8 cellular contexts compared by ENCODE assay signal in the genomic region with DNA sequence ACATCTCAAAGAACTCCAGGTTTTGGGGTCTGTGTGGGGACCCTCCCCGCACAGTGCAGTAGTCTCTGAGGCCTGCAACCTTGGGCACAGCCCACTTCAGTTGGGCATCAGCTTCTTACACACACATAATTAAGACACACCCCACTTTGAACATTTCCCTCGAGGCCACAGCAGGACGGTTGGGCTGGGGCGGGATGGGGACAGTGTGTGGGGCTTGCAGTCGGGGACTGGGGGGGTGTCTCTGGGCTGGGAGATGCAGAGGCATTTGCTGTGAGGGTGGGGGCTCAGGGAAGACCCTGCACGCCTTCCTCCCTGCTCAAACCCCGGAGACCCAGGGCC. TPM values are rescaled to one million over a fixed set of nuclear protein-coding genes. Genes with fewer than 3 reads are reported as not detected.
DNase-seq lines count a peak whose midpoint lies in the region; ATAC-seq and TF ChIP-seq lines count a peak whose summit lies in the region.

No MANE protein-coding gene starts in this region.

- peak overlapping the region; percentile 84 for H3K27ac Mint-ChIP-seq in activated CD4-positive, alpha-beta memory T cell treated with anti-CD3 and anti-CD28 coated beads, Interleukin-2, amount 10 ng/mL, durations not matched to agents 7 days and 5 days
- H3K27ac Mint-ChIP-seq in stimulated activated naive CD8-positive, alpha-beta T cell treated with anti-CD3 and anti-CD28 coated beads, Interleukin-15, amount 100 ng/mL, for 72 hours: peak overlapping the region; percentile 31 to 68

- no peaks in the 10 kb centered on the region for H3K9me3 ChIP-seq in iPS-20b (ENCODE audit: insufficient read depth, low read depth, low read length)

- H3K27ac ChIP-seq in iPS-20b (ENCODE audit: low read length): no peak overlapping the region

- H3K4me3 ChIP-seq in iPS-20b (ENCODE audit: low read length): peak overlapping the region; percentile 69

- H3K27me3 Mint-ChIP-seq in activated CD4-positive, alpha-beta memory T cell treated with anti-CD3 and anti-CD28 coated beads, Interleukin-2, amount 10 ng/mL, durations not matched to agents 7 days and 5 days: peaks cover 10% of the 10 kb centered on the region
- no peaks in the 10 kb centered on the region for H3K27me3 Mint-ChIP-seq in stimulated activated naive CD8-positive, alpha-beta T cell treated with anti-CD3 and anti-CD28 coated beads, Interleukin-15, amount 100 ng/mL, for 72 hours

- H3K9ac ChIP-seq in iPS-20b (ENCODE audit: low read depth, low read length): peak overlapping the region; percentile 9; the same call in 1 of the 2 replicates

- peak overlapping the region; percentile 91 for H3K4me3 Mint-ChIP-seq in activated CD4-positive, alpha-beta memory T cell treated with anti-CD3 and anti-CD28 coated beads, Interleukin-2, amount 10 ng/mL, durations not matched to agents 7 days and 5 days
- peak overlapping the region; percentile 94 to 99 for H3K4me3 Mint-ChIP-seq in stimulated activated naive CD8-positive, alpha-beta T cell treated with anti-CD3 and anti-CD28 coated beads, Interleukin-15, amount 100 ng/mL, for 72 hours

- POLR2A ChIA-PET in activated CD4-positive, alpha-beta memory T cell treated with anti-CD3 and anti-CD28 coated beads, Interleukin-2, amount 10 ng/mL, durations not matched to agents 7 days and 5 days (lab: Charles Lee): interaction anchor here (0.6 to 6.6 kb wide), 9 partner anchors 10 to 167 kb away, joined by 3 to 80 read pairs (median 4); no protein-coding TSS in a partner anchor

- peaks cover 48% of the 10 kb centered on the region for H3K4me1 ChIP-seq in iPS-20b (ENCODE audit: insufficient read depth, low read length)

- DNase-seq in NCI-H2107 treated with DMSO at 0.1 percent for 48 hours (lab: John Stamatoyannopoulos, UW; ENCODE audit: unreplicated experiment) (peak; percentile 8), NCI-H2107 (lab: John Stamatoyannopoulos, UW) (no peak), GM13977 (ENCODE audit: low spot score) (no peak), NCI-H2171 treated with DMSO at 0.1 percent for 48 hours (lab: John Stamatoyannopoulos, UW) (no peak)
- DNase-seq in activated CD4-positive, alpha-beta memory T cell treated with anti-CD3 and anti-CD28 coated beads, Interleukin-2, amount 10 ng/mL, durations not matched to agents 7 days and 5 days: peak; percentile 40
- no peak for DNase-seq in stimulated activated naive CD8-positive, alpha-beta T cell treated with anti-CD3 and anti-CD28 coated beads, Interleukin-15, amount 100 ng/mL, for 72 hours

- no peak for TF ChIP-seq CTCF in GM13977 (IDR thresholded peaks at IDR 0.05; ENCODE audit: extremely low read depth, insufficient read depth, missing control alignments)

- H3K4me1 Mint-ChIP-seq in activated CD4-positive, alpha-beta memory T cell treated with anti-CD3 and anti-CD28 coated beads, Interleukin-2, amount 10 ng/mL, durations not matched to agents 7 days and 5 days: peaks cover 34% of the 10 kb centered on the region
- peaks cover 58% of the 10 kb centered on the region for H3K4me1 Mint-ChIP-seq in stimulated activated naive CD8-positive, alpha-beta T cell treated with anti-CD3 and anti-CD28 coated beads, Interleukin-15, amount 100 ng/mL, for 72 hours

- H3K36me3 ChIP-seq in iPS-20b (ENCODE audit: insufficient read depth, low read depth, low read length): peaks cover 6% of the 10 kb centered on the region; the same call in 1 of the 2 replicates

- in situ Hi-C loops in GM13977 (cut with MboI; ENCODE audit: low pct_unique_long_range_greater_than_20kb, low sequenced_read_pairs, unreplicated experiment): no loop called here

- H3K9me3 Mint-ChIP-seq in activated CD4-positive, alpha-beta memory T cell treated with anti-CD3 and anti-CD28 coated beads, Interleukin-2, amount 10 ng/mL, durations not matched to agents 7 days and 5 days: no peaks in the 10 kb centered on the region
- no peaks in the 10 kb centered on the region for H3K9me3 Mint-ChIP-seq in stimulated activated naive CD8-positive, alpha-beta T cell treated with anti-CD3 and anti-CD28 coated beads, Interleukin-15, amount 100 ng/mL, for 72 hours

- CTCF ChIA-PET in activated CD4-positive, alpha-beta memory T cell treated with anti-CD3 and anti-CD28 coated beads, Interleukin-2, amount 10 ng/mL, durations not matched to agents 7 days and 5 days (lab: Charles Lee): interaction anchor here (1.0 to 1.7 kb wide), 4 partner anchors 9 to 43 kb away, joined by 3 to 5 read pairs (median 3); no protein-coding TSS in a partner anchor

- no peak for ATAC-seq in stimulated activated naive CD8-positive, alpha-beta T cell treated with anti-CD3 and anti-CD28 coated beads, Interleukin-15, amount 100 ng/mL, for 72 hours
- ATAC-seq in HG02610 (IDR thresholded peaks at IDR 0.05; ENCODE audit: unreplicated experiment): no peak

- H3K36me3 Mint-ChIP-seq in activated CD4-positive, alpha-beta memory T cell treated with anti-CD3 and anti-CD28 coated beads, Interleukin-2, amount 10 ng/mL, durations not matched to agents 7 days and 5 days (ENCODE audit: low read depth): peaks cover 29% of the 10 kb centered on the region

- peaks cover 62% of the 10 kb centered on the region for H3K27me3 ChIP-seq in iPS-20b (ENCODE audit: insufficient read depth, low read length)

RNA-seq across cellular contexts. Expression of gene LFNG, which starts 1.2 kb away (rescaled TPM):
- total RNA-seq in activated CD4-positive, alpha-beta memory T cell treated with anti-CD3 and anti-CD28 coated beads, Interleukin-2, amount 10 ng/mL, durations not matched to agents 7 days and 5 days: 100 to 1,000 TPM; 105 to 109 TPM

RNA-seq across cellular contexts. Expression of gene BRAT1, which starts 34.5 kb away (rescaled TPM):
- 10 to 100 TPM; 31.1 to 32.9 TPM for total RNA-seq in activated CD4-positive, alpha-beta memory T cell treated with anti-CD3 and anti-CD28 coated beads, Interleukin-2, amount 10 ng/mL, durations not matched to agents 7 days and 5 days

RNA-seq across cellular contexts. Expression of gene IQCE, which starts 38.0 kb away (rescaled TPM):
- 10 to 100 TPM; 12.7 to 14.0 TPM for total RNA-seq in activated CD4-positive, alpha-beta memory T cell treated with anti-CD3 and anti-CD28 coated beads, Interleukin-2, amount 10 ng/mL, durations not matched to agents 7 days and 5 days

RNA-seq across cellular contexts. Expression of gene GRIFIN, which starts 44.6 kb away (rescaled TPM):
- not detected for total RNA-seq in activated CD4-positive, alpha-beta memory T cell treated with anti-CD3 and anti-CD28 coated beads, Interleukin-2, amount 10 ng/mL, durations not matched to agents 7 days and 5 days

Comparison
In these comparisons a context has a peak if more than half of its experiments do, and no peak if none do; other contexts are left out.
1. DNase-seq: peak in NCI-H2107 treated with DMSO at 0.1 percent for 48 hours (single experiment) and activated CD4-positive, alpha-beta memory T cell treated with anti-CD3 and anti-CD28 coated beads, Interleukin-2, amount 10 ng/mL, durations not matched to agents 7 days and 5 days (single experiment); none in NCI-H2107 (single experiment), stimulated activated naive CD8-positive, alpha-beta T cell treated with anti-CD3 and anti-CD28 coated beads, Interleukin-15, amount 100 ng/mL, for 72 hours (0 of 2), GM13977 (single experiment) and NCI-H2171 treated with DMSO at 0.1 percent for 48 hours (single experiment).